Comparison of ENCODE assay signal across 15 cellular contexts in the genomic region with DNA sequence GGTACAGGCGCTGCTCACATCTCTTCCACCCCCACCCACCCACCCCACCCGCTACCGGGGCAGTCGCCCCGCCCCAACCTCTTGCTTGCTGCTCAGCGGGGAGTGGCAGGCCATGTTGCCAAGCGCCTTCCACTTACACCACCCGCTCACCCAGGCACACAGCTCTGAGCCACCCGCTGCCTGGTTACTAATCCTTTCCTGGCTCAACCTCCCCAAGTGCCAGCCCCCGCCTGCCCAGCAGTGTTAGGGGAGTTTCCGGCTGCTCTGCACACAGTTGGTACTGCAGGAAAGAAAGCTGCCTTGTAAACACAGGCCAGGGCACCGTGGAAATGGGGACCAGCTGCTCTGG. TPM values are rescaled to one million over a fixed set of nuclear protein-coding genes. Genes with fewer than 3 reads are reported as not detected.
DNase-seq lines count a peak whose midpoint lies in the region; ATAC-seq and TF ChIP-seq lines count a peak whose summit lies in the region.
"Had no signal": no experiment of that assay in that cellular context is flagged by ENCODE, and none has a peak within 500 bp of the region (broad histone marks: within the 10 kb centered on the region; RNA-seq: fewer than 3 reads in every experiment).

No MANE protein-coding gene starts in this region.

- no peaks in the 10 kb centered on the region for H3K9me3 ChIP-seq in thyroid gland
- H3K9me3 ChIP-seq: ascending aorta had no signal

- POLR2A ChIA-PET in WTC11 (lab: Charles Lee): interaction anchor here (1.0 kb wide), 1 partner anchor 80 kb away, joined by 3 read pairs; no protein-coding TSS in a partner anchor

- TF ChIP-seq POLR2A in thyroid gland (IDR thresholded peaks at IDR 0.05): no peak

- intact Hi-C loops in thyroid gland (cut with DNase I): no loop called here
- intact Hi-C loops in CD14-positive monocyte (cut with micrococcal nuclease): no loop called here

- no peaks in the 10 kb centered on the region for H3K36me3 Mint-ChIP-seq in glutamatergic neuron (ENCODE audit: unreplicated experiment)
- no peaks in the 10 kb centered on the region for H3K36me3 Mint-ChIP-seq in CD14-positive monocyte
- no peaks in the 10 kb centered on the region for H3K36me3 Mint-ChIP-seq in WTC11

- no peak overlapping the region for H3K27ac ChIP-seq in thyroid gland
- H3K27ac ChIP-seq: ascending aorta, neural progenitor cell had no signal

- TF ChIP-seq CTCF in glutamatergic neuron (IDR thresholded peaks at IDR 0.05; ENCODE audit: partially characterized antibody, unreplicated experiment): no peak
- TF ChIP-seq CTCF in thyroid gland (IDR thresholded peaks at IDR 0.05): no peak
- TF ChIP-seq CTCF in CD14-positive monocyte (IDR thresholded peaks at IDR 0.05): no peak
- TF ChIP-seq CTCF in WTC11 (IDR thresholded peaks at IDR 0.05): no peak

- CTCF ChIA-PET in WTC11 (lab: Charles Lee): interaction anchor here (1.0 to 1.4 kb wide), 4 partner anchors 12 to 214 kb away, joined by 3 to 5 read pairs (median 3); no protein-coding TSS in a partner anchor

- DNase-seq in NCI-H748 (lab: John Stamatoyannopoulos, UW; ENCODE audit: unreplicated experiment) (peak; percentile 17), NCI-H748 treated with DMSO at 0.1 percent for 48 hours (lab: John Stamatoyannopoulos, UW) (no peak), NCI-H524 (lab: John Stamatoyannopoulos, UW) (peak; percentile 92 to 95), glutamatergic neuron (peak; percentile 32), thyroid gland (peak; percentile 33 to 35), CD14-positive monocyte (ENCODE audit: low spot score) (no peak), WTC11 (ENCODE audit: low spot score) (no peak), SW480 (ENCODE audit: low spot score) (no peak)
- DNase-seq: GF-D8 had no signal

- ATAC-seq in WTC11: no peak; the same call in 1 of the 2 replicates

- H3K36me3 ChIP-seq in thyroid gland: no peaks in the 10 kb centered on the region
- H3K36me3 ChIP-seq: ascending aorta, neural progenitor cell had no signal

- 59 to 65% methylated on average over 5 of the region's 12 CpGs for WGBS in thyroid gland, 2 donors

- H3K27me3 ChIP-seq in thyroid gland: no peaks in the 10 kb centered on the region
- H3K27me3 ChIP-seq: ascending aorta, neural progenitor cell had no signal

- no peak overlapping the region for H3K4me3 Mint-ChIP-seq in glutamatergic neuron (ENCODE audit: unreplicated experiment)
- H3K4me3 Mint-ChIP-seq in CD14-positive monocyte: no peak overlapping the region
- H3K4me3 Mint-ChIP-seq in WTC11: no peak overlapping the region
- H3K4me3 Mint-ChIP-seq: IgD-negative memory B cell; neural progenitor cell; T-helper 1 cell treated with Interleukin-12 subunit alpha and Interleukin-12 subunit beta and Interleukin-4 antibody, amounts not matched to agents 30 μg/mL and 1 μg/mL, for 36 hours had no signal

- H3K4me3 ChIP-seq in thyroid gland (replicated peaks in 1 of 3): no peak overlapping the region
- H3K4me3 ChIP-seq: ascending aorta, neural progenitor cell had no signal

- H3K27me3 Mint-ChIP-seq in glutamatergic neuron (ENCODE audit: unreplicated experiment) (peaks cover 5% of the 10 kb centered on the region), CD14-positive monocyte (ENCODE audit: low read depth in 3 of 3) (peaks cover 3 to 8% (median 7%) of the 10 kb centered on the region in 3 donors), WTC11 (ENCODE audit: low read depth) (no peaks in the 10 kb centered on the region)

- peaks cover 5% of the 10 kb centered on the region for H3K9me3 Mint-ChIP-seq in glutamatergic neuron (ENCODE audit: unreplicated experiment)
- peaks cover 0 to 2% (median 0%) of the 10 kb centered on the region in 7 donors for H3K9me3 Mint-ChIP-seq in CD14-positive monocyte
- no peaks in the 10 kb centered on the region for H3K9me3 Mint-ChIP-seq in WTC11
- H3K9me3 Mint-ChIP-seq: IgD-negative memory B cell; neural progenitor cell; T-helper 1 cell treated with Interleukin-12 subunit alpha and Interleukin-12 subunit beta and Interleukin-4 antibody, amounts not matched to agents 30 μg/mL and 1 μg/mL, for 36 hours had no signal

- peaks cover 35% of the 10 kb centered on the region for H3K4me1 Mint-ChIP-seq in glutamatergic neuron (ENCODE audit: low read depth, unreplicated experiment)
- no peaks in the 10 kb centered on the region for H3K4me1 Mint-ChIP-seq in CD14-positive monocyte
- no peaks in the 10 kb centered on the region for H3K4me1 Mint-ChIP-seq in WTC11
- H3K4me1 Mint-ChIP-seq: IgD-negative memory B cell had no signal

- no peaks in the 10 kb centered on the region for H3K4me1 ChIP-seq in thyroid gland
- H3K4me1 ChIP-seq: ascending aorta had no signal

- H3K27ac Mint-ChIP-seq in glutamatergic neuron (ENCODE audit: unreplicated experiment): no peak overlapping the region
- H3K27ac Mint-ChIP-seq in CD14-positive monocyte: no peak overlapping the region
- H3K27ac Mint-ChIP-seq in WTC11: no peak overlapping the region
- H3K27ac Mint-ChIP-seq: IgD-negative memory B cell; T-helper 1 cell treated with Interleukin-12 subunit alpha and Interleukin-12 subunit beta and Interleukin-4 antibody, amounts not matched to agents 30 μg/mL and 1 μg/mL, for 36 hours had no signal

TF ChIP-seq in WTC11, 78 proteins besides CTCF, POLR2A, EP300 and RAD21 (continues in another document):
- no peak for TF ChIP-seq TEAD1 (CRISPR knock-in tag; IDR thresholded peaks at IDR 0.05)
- no peak for TF ChIP-seq ZNF121 (CRISPR knock-in tag; IDR thresholded peaks at IDR 0.05)
- TF ChIP-seq, protein P1, sequence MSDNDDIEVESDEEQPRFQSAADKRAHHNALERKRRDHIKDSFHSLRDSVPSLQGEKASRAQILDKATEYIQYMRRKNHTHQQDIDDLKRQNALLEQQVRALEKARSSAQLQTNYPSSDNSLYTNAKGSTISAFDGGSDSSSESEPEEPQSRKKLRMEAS (CRISPR knock-in tag; IDR thresholded peaks at IDR 0.05): no peak
- TF ChIP-seq TEAD4 (CRISPR knock-in tag; IDR thresholded peaks at IDR 0.05): no peak
- TF ChIP-seq CREB1 (CRISPR knock-in tag; IDR thresholded peaks at IDR 0.05): no peak
- TF ChIP-seq, protein P2, sequence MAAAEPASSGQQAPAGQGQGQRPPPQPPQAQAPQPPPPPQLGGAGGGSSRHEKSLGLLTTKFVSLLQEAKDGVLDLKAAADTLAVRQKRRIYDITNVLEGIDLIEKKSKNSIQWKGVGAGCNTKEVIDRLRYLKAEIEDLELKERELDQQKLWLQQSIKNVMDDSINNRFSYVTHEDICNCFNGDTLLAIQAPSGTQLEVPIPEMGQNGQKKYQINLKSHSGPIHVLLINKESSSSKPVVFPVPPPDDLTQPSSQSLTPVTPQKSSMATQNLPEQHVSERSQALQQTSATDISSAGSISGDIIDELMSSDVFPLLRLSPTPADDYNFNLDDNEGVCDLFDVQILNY (CRISPR knock-in tag; IDR thresholded peaks at IDR 0.05): no peak
- TF ChIP-seq NR1H2 (CRISPR knock-in tag; IDR thresholded peaks at IDR 0.05): no peak
- TF ChIP-seq, protein P3, sequence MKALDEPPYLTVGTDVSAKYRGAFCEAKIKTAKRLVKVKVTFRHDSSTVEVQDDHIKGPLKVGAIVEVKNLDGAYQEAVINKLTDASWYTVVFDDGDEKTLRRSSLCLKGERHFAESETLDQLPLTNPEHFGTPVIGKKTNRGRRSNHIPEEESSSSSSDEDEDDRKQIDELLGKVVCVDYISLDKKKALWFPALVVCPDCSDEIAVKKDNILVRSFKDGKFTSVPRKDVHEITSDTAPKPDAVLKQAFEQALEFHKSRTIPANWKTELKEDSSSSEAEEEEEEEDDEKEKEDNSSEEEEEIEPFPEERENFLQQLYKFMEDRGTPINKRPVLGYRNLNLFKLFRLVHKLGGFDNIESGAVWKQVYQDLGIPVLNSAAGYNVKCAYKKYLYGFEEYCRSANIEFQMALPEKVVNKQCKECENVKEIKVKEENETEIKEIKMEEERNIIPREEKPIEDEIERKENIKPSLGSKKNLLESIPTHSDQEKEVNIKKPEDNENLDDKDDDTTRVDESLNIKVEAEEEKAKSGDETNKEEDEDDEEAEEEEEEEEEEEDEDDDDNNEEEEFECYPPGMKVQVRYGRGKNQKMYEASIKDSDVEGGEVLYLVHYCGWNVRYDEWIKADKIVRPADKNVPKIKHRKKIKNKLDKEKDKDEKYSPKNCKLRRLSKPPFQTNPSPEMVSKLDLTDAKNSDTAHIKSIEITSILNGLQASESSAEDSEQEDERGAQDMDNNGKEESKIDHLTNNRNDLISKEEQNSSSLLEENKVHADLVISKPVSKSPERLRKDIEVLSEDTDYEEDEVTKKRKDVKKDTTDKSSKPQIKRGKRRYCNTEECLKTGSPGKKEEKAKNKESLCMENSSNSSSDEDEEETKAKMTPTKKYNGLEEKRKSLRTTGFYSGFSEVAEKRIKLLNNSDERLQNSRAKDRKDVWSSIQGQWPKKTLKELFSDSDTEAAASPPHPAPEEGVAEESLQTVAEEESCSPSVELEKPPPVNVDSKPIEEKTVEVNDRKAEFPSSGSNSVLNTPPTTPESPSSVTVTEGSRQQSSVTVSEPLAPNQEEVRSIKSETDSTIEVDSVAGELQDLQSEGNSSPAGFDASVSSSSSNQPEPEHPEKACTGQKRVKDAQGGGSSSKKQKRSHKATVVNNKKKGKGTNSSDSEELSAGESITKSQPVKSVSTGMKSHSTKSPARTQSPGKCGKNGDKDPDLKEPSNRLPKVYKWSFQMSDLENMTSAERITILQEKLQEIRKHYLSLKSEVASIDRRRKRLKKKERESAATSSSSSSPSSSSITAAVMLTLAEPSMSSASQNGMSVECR (CRISPR knock-in tag; IDR thresholded peaks at IDR 0.05; ENCODE audit: borderline replicate concordance): no peak
- no peak for TF ChIP-seq ELF4 (CRISPR knock-in tag; IDR thresholded peaks at IDR 0.05; ENCODE audit: low read depth)
- no peak for TF ChIP-seq MYBL2 (CRISPR knock-in tag; IDR thresholded peaks at IDR 0.05)
- no peak for TF ChIP-seq PRRX2 (CRISPR knock-in tag; IDR thresholded peaks at IDR 0.05)
- TF ChIP-seq RELA (CRISPR knock-in tag; IDR thresholded peaks at IDR 0.05; ENCODE audit: borderline replicate concordance): no peak
- TF ChIP-seq ZBTB21 (CRISPR knock-in tag; IDR thresholded peaks at IDR 0.05; ENCODE audit: borderline replicate concordance): no peak

RNA-seq across cellular contexts. Expression of a gene that starts 56.2 kb away (rescaled TPM):
- total RNA-seq in glutamatergic neuron (ENCODE audit: unreplicated experiment) (not detected), thyroid gland (not detected), WTC11 (2021) (not detected in 3 replicates)
- polyA plus RNA-seq in CD14-positive monocyte: not detected
- total RNA-seq: ascending aorta, H1 had no signal
- polyA plus RNA-seq: esophagus, H1, IgD-negative memory B cell had no signal

Comparison
In these comparisons a context has a peak if more than half of its experiments do, and no peak if none do; other contexts are left out.
1. DNase-seq: peak in NCI-H748 (single experiment), NCI-H524 (2 of 2), glutamatergic neuron (single experiment) and thyroid gland (2 of 2); none in NCI-H748 treated with DMSO at 0.1 percent for 48 hours (single experiment), CD14-positive monocyte (single experiment), WTC11 (single experiment) and SW480 (single experiment).